Comparison of ENCODE assay signal across 17 cellular contexts in the genomic region with DNA sequence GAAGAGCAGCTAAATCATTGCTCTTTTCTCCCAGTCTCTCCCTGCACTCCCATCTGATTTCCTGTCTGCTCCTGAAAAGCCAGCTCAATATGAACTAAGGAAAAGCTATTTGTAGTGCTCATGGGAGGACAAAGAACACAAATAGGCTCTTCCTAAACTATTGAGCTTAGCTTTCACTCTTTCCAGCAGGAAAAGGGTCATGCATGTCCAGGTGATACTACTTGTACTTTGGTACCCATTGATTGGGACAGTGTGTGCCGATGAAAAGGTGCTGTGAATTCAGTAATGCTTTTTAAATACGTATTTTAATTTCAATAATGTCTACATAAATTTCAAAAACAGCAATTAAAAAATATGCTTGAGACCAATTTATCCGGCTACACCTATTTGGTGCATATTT. TPM values are rescaled to one million over a fixed set of nuclear protein-coding genes. Genes with fewer than 3 reads are reported as not detected.
DNase-seq lines count a peak whose midpoint lies in the region; ATAC-seq and TF ChIP-seq lines count a peak whose summit lies in the region.
"Had no signal": no experiment of that assay in that cellular context is flagged by ENCODE, and none has a peak within 500 bp of the region (broad histone marks: within the 10 kb centered on the region; RNA-seq: fewer than 3 reads in every experiment).

No MANE protein-coding gene starts in this region.

- peaks cover 16% of the 10 kb centered on the region for H3K36me3 ChIP-seq in SK-N-MC (ENCODE audit: insufficient read depth, low read length)
- peaks cover 0 to 4% (median 0%) of the 10 kb centered on the region in 4 donors for H3K36me3 ChIP-seq in liver (ENCODE audit: control insufficient read depth in 4 of 4, insufficient read depth in 3 of 4, low read depth in 1 of 4, low read length in 3 of 4)
- no peaks in the 10 kb centered on the region for H3K36me3 ChIP-seq in right atrium auricular region
- H3K36me3 ChIP-seq: HAP-1 had no signal

- ATAC-seq in HG03280 (IDR thresholded peaks at IDR 0.05; ENCODE audit: unreplicated experiment) (no peak), HG02973 (IDR thresholded peaks at IDR 0.05; ENCODE audit: unreplicated experiment) (no peak)

- DNase-seq in SK-N-MC (ENCODE audit: low read depth, low spot score) (no peak), glutamatergic neuron (no peak), putamen (ENCODE audit: low spot score) (peak; percentile 20), right atrium auricular region (ENCODE audit: low spot score) (no peak)
- DNase-seq: C1 segment of cervical spinal cord; Calu3; CD4-positive, alpha-beta memory T cell; COR-L47; DMS53; DMS79 treated with DMSO at 0.1 percent for 48 hours; GF-D8; GOT3; HFFc6 had no signal

- H3K27me3 ChIP-seq in liver (ENCODE audit: control insufficient read depth in 4 of 4, insufficient read depth in 4 of 4, low read length in 3 of 4) (no peaks in the 10 kb centered on the region), right atrium auricular region (no peaks in the 10 kb centered on the region)

- 37% methylated on average over 3 of the region's 3 CpGs for WGBS in liver

- H3K4me3 ChIP-seq in SK-N-MC (no peak overlapping the region), liver (ENCODE audit: low read depth in 1 of 3, low read length in 3 of 3) (no peak overlapping the region), right atrium auricular region (no peak overlapping the region)
- H3K4me3 ChIP-seq: HAP-1 had no signal

- H3K4me1 ChIP-seq in liver (ENCODE audit: control insufficient read depth in 4 of 4, insufficient read depth in 4 of 4, low read length in 3 of 4) (peaks cover 2 to 13% (median 10%) of the 10 kb centered on the region in 4 donors), right atrium auricular region (no peaks in the 10 kb centered on the region)
- H3K4me1 ChIP-seq: HAP-1 had no signal

- peak overlapping the region; percentile 70 for H3K27ac Mint-ChIP-seq in glutamatergic neuron (ENCODE audit: unreplicated experiment)
- H3K27ac Mint-ChIP-seq: HFFc6 had no signal

- TF ChIP-seq RAD21 in liver (IDR thresholded peaks at IDR 0.05) = peak; percentile 30 to 32

- H3K9ac ChIP-seq in SK-N-MC (ENCODE audit: insufficient read length) (no peak overlapping the region), liver (ENCODE audit: low read depth in 1 of 2, low read length in 2 of 2) (no peak overlapping the region)

- TF ChIP-seq CTCF in glutamatergic neuron (IDR thresholded peaks at IDR 0.05; ENCODE audit: partially characterized antibody, unreplicated experiment) (no peak), liver (IDR thresholded peaks at IDR 0.05; ENCODE audit: low read depth, low read length, missing input control) (no peak), right atrium auricular region (IDR thresholded peaks at IDR 0.05) (no peak)

- peaks cover 2% of the 10 kb centered on the region for H3K4me1 Mint-ChIP-seq in glutamatergic neuron (ENCODE audit: low read depth, unreplicated experiment)

- peaks cover 18% of the 10 kb centered on the region for H3K36me3 Mint-ChIP-seq in glutamatergic neuron (ENCODE audit: unreplicated experiment)

- H3K27ac ChIP-seq in SK-N-MC = peak overlapping the region; percentile 62; the same call in 1 of the 2 replicates
- H3K27ac ChIP-seq in liver (ENCODE audit: low read depth in 1 of 2, low read length in 2 of 2) = peak overlapping the region; percentile 4 to 51
- H3K27ac ChIP-seq in right atrium auricular region = no peak overlapping the region

- peaks cover 6% of the 10 kb centered on the region for H3K9me3 Mint-ChIP-seq in glutamatergic neuron (ENCODE audit: unreplicated experiment)

- H3K27me3 Mint-ChIP-seq in glutamatergic neuron (ENCODE audit: unreplicated experiment) = peaks cover 1% of the 10 kb centered on the region
- H3K27me3 Mint-ChIP-seq: CD4-positive, alpha-beta memory T cell had no signal

- peak overlapping the region; percentile 64 for H3K4me3 Mint-ChIP-seq in glutamatergic neuron (ENCODE audit: unreplicated experiment)
- H3K4me3 Mint-ChIP-seq: CD4-positive, alpha-beta memory T cell; HFFc6 had no signal

- 0 out of 2 replicates have a peak, but pooled peaks cover 3% of the 10 kb centered on the region for H3K9me3 ChIP-seq in SK-N-MC (ENCODE audit: low read depth, low read length)
- peaks cover 0 to 2% (median 0%) of the 10 kb centered on the region in 4 donors for H3K9me3 ChIP-seq in liver (ENCODE audit: control insufficient read depth in 4 of 4, low read length in 3 of 4)
- peaks cover 0 to 7% of the 10 kb centered on the region in 2 donors for H3K9me3 ChIP-seq in right atrium auricular region
- H3K9me3 ChIP-seq: HAP-1 had no signal

TF ChIP-seq in liver, 16 proteins besides CTCF, POLR2A, EP300 and RAD21:
- TF ChIP-seq YY1 (IDR thresholded peaks at IDR 0.05) = peak; percentile 20
- TF ChIP-seq HNF4G (IDR thresholded peaks at IDR 0.05) = peak; percentile 61
- peak; percentile 20 to 65 for TF ChIP-seq RXRA (IDR thresholded peaks at IDR 0.05)
- TF ChIP-seq GABPA (IDR thresholded peaks at IDR 0.05 in 1 of 2, conservative IDR thresholded peaks at IDR 0.05 in 1 of 2) = no peak
- TF ChIP-seq, protein P1, sequence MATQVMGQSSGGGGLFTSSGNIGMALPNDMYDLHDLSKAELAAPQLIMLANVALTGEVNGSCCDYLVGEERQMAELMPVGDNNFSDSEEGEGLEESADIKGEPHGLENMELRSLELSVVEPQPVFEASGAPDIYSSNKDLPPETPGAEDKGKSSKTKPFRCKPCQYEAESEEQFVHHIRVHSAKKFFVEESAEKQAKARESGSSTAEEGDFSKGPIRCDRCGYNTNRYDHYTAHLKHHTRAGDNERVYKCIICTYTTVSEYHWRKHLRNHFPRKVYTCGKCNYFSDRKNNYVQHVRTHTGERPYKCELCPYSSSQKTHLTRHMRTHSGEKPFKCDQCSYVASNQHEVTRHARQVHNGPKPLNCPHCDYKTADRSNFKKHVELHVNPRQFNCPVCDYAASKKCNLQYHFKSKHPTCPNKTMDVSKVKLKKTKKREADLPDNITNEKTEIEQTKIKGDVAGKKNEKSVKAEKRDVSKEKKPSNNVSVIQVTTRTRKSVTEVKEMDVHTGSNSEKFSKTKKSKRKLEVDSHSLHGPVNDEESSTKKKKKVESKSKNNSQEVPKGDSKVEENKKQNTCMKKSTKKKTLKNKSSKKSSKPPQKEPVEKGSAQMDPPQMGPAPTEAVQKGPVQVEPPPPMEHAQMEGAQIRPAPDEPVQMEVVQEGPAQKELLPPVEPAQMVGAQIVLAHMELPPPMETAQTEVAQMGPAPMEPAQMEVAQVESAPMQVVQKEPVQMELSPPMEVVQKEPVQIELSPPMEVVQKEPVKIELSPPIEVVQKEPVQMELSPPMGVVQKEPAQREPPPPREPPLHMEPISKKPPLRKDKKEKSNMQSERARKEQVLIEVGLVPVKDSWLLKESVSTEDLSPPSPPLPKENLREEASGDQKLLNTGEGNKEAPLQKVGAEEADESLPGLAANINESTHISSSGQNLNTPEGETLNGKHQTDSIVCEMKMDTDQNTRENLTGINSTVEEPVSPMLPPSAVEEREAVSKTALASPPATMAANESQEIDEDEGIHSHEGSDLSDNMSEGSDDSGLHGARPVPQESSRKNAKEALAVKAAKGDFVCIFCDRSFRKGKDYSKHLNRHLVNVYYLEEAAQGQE (IDR thresholded peaks at IDR 0.05) = no peak
- peak; percentile 26 for TF ChIP-seq MAX (IDR thresholded peaks at IDR 0.05)
- peak; percentile 56 for TF ChIP-seq SP1 (IDR thresholded peaks at IDR 0.05)
- no peak for TF ChIP-seq EGR1 (IDR thresholded peaks at IDR 0.05; ENCODE audit: low read depth in 2 of 2)
- TF ChIP-seq, protein P2, sequence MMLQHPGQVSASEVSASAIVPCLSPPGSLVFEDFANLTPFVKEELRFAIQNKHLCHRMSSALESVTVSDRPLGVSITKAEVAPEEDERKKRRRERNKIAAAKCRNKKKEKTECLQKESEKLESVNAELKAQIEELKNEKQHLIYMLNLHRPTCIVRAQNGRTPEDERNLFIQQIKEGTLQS (IDR thresholded peaks at IDR 0.05) = no peak
- TF ChIP-seq JUND (IDR thresholded peaks at IDR 0.05) = no peak
- no peak for TF ChIP-seq NR2F2 (IDR thresholded peaks at IDR 0.05)
- peak; percentile 84 to 90 for TF ChIP-seq HNF4A (conservative IDR thresholded peaks at IDR 0.05)
- TF ChIP-seq ZBTB33 (IDR thresholded peaks at IDR 0.05) = no peak
- no peak for TF ChIP-seq FOXA2 (IDR thresholded peaks at IDR 0.05)
- no peak for TF ChIP-seq TAF1 (conservative IDR thresholded peaks at IDR 0.05)
- TF ChIP-seq FOXA1 (IDR thresholded peaks at IDR 0.05) = no peak

RNA-seq across cellular contexts. Expression of gene ATXN7L1, which starts 37.5 kb away (rescaled TPM):
- total RNA-seq in glutamatergic neuron (ENCODE audit: unreplicated experiment) (20.6 TPM), liver (1 to 10 TPM; 2.1 to 5.9 TPM), right atrium auricular region (1 to 10 TPM; 1.7 to 3.2 TPM)
- polyA plus RNA-seq in liver = 1 to 10 TPM; 4.6 to 7.4 TPM

RNA-seq across cellular contexts. Expression of gene CDHR3, which starts 49.1 kb away (rescaled TPM):
- 50.8 TPM for total RNA-seq in glutamatergic neuron (ENCODE audit: unreplicated experiment)
- 10 to 100 TPM in 1 of 2 donors, 1 to 10 TPM in 1; 2.5 to 10.5 TPM for total RNA-seq in liver
- polyA plus RNA-seq in liver = 1 to 10 TPM; 1.0 to 1.2 TPM
- under 1 TPM in 1 of 2 donors, not detected in 1; 0.79 TPM for total RNA-seq in right atrium auricular region

Comparison
In these comparisons a context has a peak if more than half of its experiments do, and no peak if none do; other contexts are left out.
1. H3K27ac ChIP-seq: peak in SK-N-MC (single experiment) and liver (2 of 2); none in right atrium auricular region (0 of 2).